In genomic region chr3:98602078-98602678, GRCh38 we compare ENCODE assay signal across 8 cellular contexts. TPM values are rescaled to one million over a fixed set of nuclear protein-coding genes. Genes with fewer than 3 reads are reported as not detected.
DNase-seq lines count a peak whose midpoint lies in the region; TF ChIP-seq lines count a peak whose summit lies in the region.

No MANE protein-coding gene starts in this region.

- peak; percentile 84 for TF ChIP-seq RAD21 in neural cell (conservative IDR thresholded peaks at IDR 0.05)

- H4K20me1 ChIP-seq in fibroblast of lung (ENCODE audit: control insufficient read depth, extremely low read depth, insufficient read depth, low read length) (no peaks in the 10 kb centered on the region), neural cell (ENCODE audit: insufficient read depth) (no peaks in the 10 kb centered on the region)

- H3K27ac ChIP-seq in HEK293 (ENCODE audit: extremely low read depth, low read depth, low read length), result no peak overlapping the region
- no peak overlapping the region for H3K27ac ChIP-seq in fibroblast of lung (ENCODE audit: insufficient read depth, low read length)
- H3K27ac ChIP-seq in neural cell (ENCODE audit: low read length), result no peak overlapping the region

- H3K36me3 ChIP-seq in HEK293 (ENCODE audit: control insufficient read depth in 2 of 2, insufficient read depth in 1 of 2, low read length in 2 of 2) (no peaks in the 10 kb centered on the region), fibroblast of lung (ENCODE audit: control insufficient read depth, insufficient read depth, low read length) (no peaks in the 10 kb centered on the region), neural cell (ENCODE audit: insufficient read depth, low read length) (no peaks in the 10 kb centered on the region)

- H3K27me3 ChIP-seq in fibroblast of lung (ENCODE audit: control insufficient read depth, insufficient read depth, low read length), result no peaks in the 10 kb centered on the region
- no peaks in the 10 kb centered on the region for H3K27me3 ChIP-seq in neural cell (ENCODE audit: insufficient read depth, low read depth, low read length)

- DNase-seq in Ammon's horn (ENCODE audit: low spot score) (peak; percentile 83), GM12865 (ENCODE audit: low read depth) (peak; percentile 81), M059J (ENCODE audit: low read depth) (peak; percentile 79), SKM-1 treated with dmso at 0.1 percent for 144 hours (lab: John Stamatoyannopoulos, UW; ENCODE audit: unreplicated experiment) (peak; percentile 62), fibroblast of lung (ENCODE audit: low read depth in 2 of 2) (peak; percentile 66 to 83), GM19238 (ENCODE audit: insufficient read length, low spot score) (no peak)

- no peak overlapping the region for H2AFZ ChIP-seq in fibroblast of lung (ENCODE audit: low read length)
- H2AFZ ChIP-seq in neural cell (ENCODE audit: low read depth, low read length), result no peak overlapping the region

- H3K9me3 ChIP-seq in HEK293 (ENCODE audit: control insufficient read depth, insufficient read depth, low read depth, low read length) (no peaks in the 10 kb centered on the region), fibroblast of lung (ENCODE audit: control insufficient read depth, insufficient read depth, low read depth, low read length) (no peaks in the 10 kb centered on the region), neural cell (ENCODE audit: low read length) (no peaks in the 10 kb centered on the region)

- H3K4me2 ChIP-seq in fibroblast of lung (ENCODE audit: extremely low read depth, insufficient read depth, low read length), result no peak overlapping the region
- H3K4me2 ChIP-seq in neural cell (ENCODE audit: low read length), result no peak overlapping the region

- H3K9ac ChIP-seq in fibroblast of lung (ENCODE audit: insufficient read depth, low read length) (no peak overlapping the region), neural cell (ENCODE audit: low read length) (no peak overlapping the region)

- peak; percentile 71 for TF ChIP-seq CTCF in GM12865 (IDR thresholded peaks at IDR 0.05; ENCODE audit: insufficient read depth, low read depth, low read length, missing control alignments)
- TF ChIP-seq CTCF in HEK293 (tag by site-specific recombination; IDR thresholded peaks at IDR 0.05), result peak; percentile 23; the same call in 1 of the 2 replicates
- peak; percentile 62 to 78 for TF ChIP-seq CTCF in fibroblast of lung (conservative IDR thresholded peaks at IDR 0.05 in 1 of 2, IDR thresholded peaks at IDR 0.05 in 1 of 2; ENCODE audit: low read depth in 1 of 2, low read length in 2 of 2)
- TF ChIP-seq CTCF in neural cell (IDR thresholded peaks at IDR 0.05; ENCODE audit: poor library complexity, severe bottlenecking), result peak; percentile 88

- H3K4me3 ChIP-seq in GM12865 (ENCODE audit: low read depth, low read length) (no peak overlapping the region), HEK293 (ENCODE audit: low read depth, low read length) (no peak overlapping the region), fibroblast of lung (replicated peaks in 1 of 4; ENCODE audit: control extremely low read depth in 1 of 4, insufficient read depth in 1 of 4, low read depth in 3 of 4, low read length in 4 of 4) (no peak overlapping the region), neural cell (ENCODE audit: low read length) (no peak overlapping the region)

- H3K79me2 ChIP-seq in fibroblast of lung (ENCODE audit: control insufficient read depth, insufficient read depth, low read length) (no peaks in the 10 kb centered on the region), neural cell (replicated peaks; ENCODE audit: insufficient read depth, low read length) (no peaks in the 10 kb centered on the region)

- TF ChIP-seq EP300 in neural cell (conservative IDR thresholded peaks at IDR 0.05; ENCODE audit: poor library complexity, severe bottlenecking), result no peak

- no peaks in the 10 kb centered on the region for H3K9me2 ChIP-seq in neural cell (ENCODE audit: insufficient read depth, low read length)

- POLR2A ChIA-PET in HEK293 (lab: Yijun Ruan, JAX), result interaction anchor here (1.0 kb wide), 1 partner anchor 130 kb away, joined by 4 read pairs; no protein-coding TSS in a partner anchor

- CTCF ChIA-PET in HEK293 (lab: Yijun Ruan, JAX), result interaction anchor here (0.6 to 5.4 kb wide), 28 partner anchors 10 to 1091 kb away, joined by 3 to 79 read pairs (median 4); no protein-coding TSS in a partner anchor

- H3F3A ChIP-seq in neural cell (ENCODE audit: insufficient read depth, low read length, poor library complexity, severe bottlenecking), result no peaks in the 10 kb centered on the region

- H3K4me1 ChIP-seq in HEK293 (ENCODE audit: control insufficient read depth, insufficient read depth, low read length), result no peaks in the 10 kb centered on the region
- H3K4me1 ChIP-seq in fibroblast of lung (ENCODE audit: control insufficient read depth, extremely low read depth, insufficient read depth, low read length), result no peaks in the 10 kb centered on the region

TF ChIP-seq in HEK293, 187 proteins besides CTCF, POLR2A, EP300 and RAD21:
- no peak for TF ChIP-seq ZNF239 (tag by site-specific recombination; IDR thresholded peaks at IDR 0.05)
- no peak for TF ChIP-seq KLF10 (tag by site-specific recombination; IDR thresholded peaks at IDR 0.05)
- TF ChIP-seq ZNF549 (tag by site-specific recombination; IDR thresholded peaks at IDR 0.05), result no peak
- peak; percentile 73 for TF ChIP-seq ZNF654 (tag by site-specific recombination; IDR thresholded peaks at IDR 0.05; ENCODE audit: low read depth)
- no peak for TF ChIP-seq ZNF514 (tag by site-specific recombination; IDR thresholded peaks at IDR 0.05)
TF ChIP-seq in HEK293: peak in this region for 1.

TF ChIP-seq in neural cell, 6 proteins besides CTCF, POLR2A, EP300 and RAD21:
- TF ChIP-seq SMC3 (conservative IDR thresholded peaks at IDR 0.05; ENCODE audit: poor library complexity) (peak; percentile 90), POLR2AphosphoS5 (IDR thresholded peaks at IDR 0.05) (no peak)

RNA-seq across cellular contexts. Expression of gene CPOX, which starts 8.8 kb away (rescaled TPM):
- 68.9 and 94.6 TPM in 2 replicates for total RNA-seq in M059J (2014; rRNA removed; shearing (Covaris generic))
- total RNA-seq in fibroblast of lung, result 24.1 and 25.1 TPM in 2 replicates
- polyA plus RNA-seq in fibroblast of lung (16.7 and 17.3 TPM in 2 replicates), neural cell (32.0 and 37.4 TPM in 2 replicates)
- polyA plus RNA-seq in fibroblast of lung (2012), result 14.5 and 16.0 TPM in 2 replicates
- polyA minus RNA-seq in fibroblast of lung (ENCODE audit: low replicate concordance) (5.4 and 6.9 TPM in 2 replicates), neural cell (24.1 and 24.7 TPM in 2 replicates)

Comparison
In these comparisons a context has a peak if more than half of its experiments do, and no peak if none do; other contexts are left out.
1. CTCF ChIP-seq: peak in every context shown above with its lines; median percentile 88 in neural cell; 71 in GM12865; 70 in fibroblast of lung; 23 in HEK293.